In genomic region chr5:35919191-35919590, GRCh38 we compare ENCODE assay signal across 16 cellular contexts. TPM values are rescaled to one million over a fixed set of nuclear protein-coding genes. Genes with fewer than 3 reads are reported as not detected.
A peak's percentile ranks its signal among the peaks of the same experiment; 100 is the strongest.
DNase-seq lines count a peak whose midpoint lies in the region; ATAC-seq and TF ChIP-seq lines count a peak whose summit lies in the region.
"Had no signal": no experiment of that assay in that cellular context is flagged by ENCODE, and none has a peak within 500 bp of the region (broad histone marks: within the 10 kb centered on the region; RNA-seq: fewer than 3 reads in every experiment).

No MANE protein-coding gene starts in this region.

- peaks cover 40% of the 10 kb centered on the region for H3K9me3 Mint-ChIP-seq in T-helper 1 cell treated with Interleukin-12 subunit alpha and Interleukin-12 subunit beta and Interleukin-4 antibody, amounts not matched to agents 30 μg/mL and 1 μg/mL, for 36 hours
- peaks cover 6% of the 10 kb centered on the region for H3K9me3 Mint-ChIP-seq in stimulated activated memory B cell treated with anti-CD40 and anti-IgM and Interleukin-4, amounts not matched to agents 10 μg/mL and 1 μg/mL and 100 μg/mL, for 72 hours
- peaks cover 26% of the 10 kb centered on the region for H3K9me3 Mint-ChIP-seq in activated naive CD4-positive, alpha-beta T cell treated with anti-CD3 and anti-CD28 coated beads, Interleukin-2, amount 10 ng/mL, durations not matched to agents 7 days and 5 days

- intact Hi-C loops in prostate gland (cut with DNase I): no loop called here

- H3K4me3 ChIP-seq in prostate gland: no peak overlapping the region
- H3K4me3 ChIP-seq: body of pancreas, K562, left lung, pancreas had no signal

- H3K4me1 Mint-ChIP-seq in T-helper 1 cell treated with Interleukin-12 subunit alpha and Interleukin-12 subunit beta and Interleukin-4 antibody, amounts not matched to agents 30 μg/mL and 1 μg/mL, for 36 hours (ENCODE audit: low read depth): peaks cover 21% of the 10 kb centered on the region
- H3K4me1 Mint-ChIP-seq in stimulated activated memory B cell treated with anti-CD40 and anti-IgM and Interleukin-4, amounts not matched to agents 10 μg/mL and 1 μg/mL and 100 μg/mL, for 72 hours: no peaks in the 10 kb centered on the region
- peaks cover 28% of the 10 kb centered on the region for H3K4me1 Mint-ChIP-seq in activated naive CD4-positive, alpha-beta T cell treated with anti-CD3 and anti-CD28 coated beads, Interleukin-2, amount 10 ng/mL, durations not matched to agents 7 days and 5 days

- WGBS in prostate gland: 50% methylated on average over 4 of the region's 4 CpGs

- H3K27me3 ChIP-seq in prostate gland (replicated peaks; ENCODE audit: insufficient read depth): no peaks in the 10 kb centered on the region
- H3K27me3 ChIP-seq: body of pancreas, pancreas had no signal

- H3K27me3 Mint-ChIP-seq in T-helper 1 cell treated with Interleukin-12 subunit alpha and Interleukin-12 subunit beta and Interleukin-4 antibody, amounts not matched to agents 30 μg/mL and 1 μg/mL, for 36 hours (ENCODE audit: low read depth): no peaks in the 10 kb centered on the region
- H3K27me3 Mint-ChIP-seq in stimulated activated memory B cell treated with anti-CD40 and anti-IgM and Interleukin-4, amounts not matched to agents 10 μg/mL and 1 μg/mL and 100 μg/mL, for 72 hours: peaks cover 10% of the 10 kb centered on the region
- no peaks in the 10 kb centered on the region for H3K27me3 Mint-ChIP-seq in activated naive CD4-positive, alpha-beta T cell treated with anti-CD3 and anti-CD28 coated beads, Interleukin-2, amount 10 ng/mL, durations not matched to agents 7 days and 5 days

- H3K9me3 ChIP-seq in prostate gland: no peaks in the 10 kb centered on the region
- H3K9me3 ChIP-seq: pancreas had no signal

- DNase-seq in A172 (ENCODE audit: low spot score) (peak; percentile 91), EH (ENCODE audit: low read depth) (peak; percentile 97), fibroblast of the conjunctiva (ENCODE audit: low read depth) (peak; percentile 69), inferior parietal cortex (ENCODE audit: extremely low spot score) (no peak), prostate gland (ENCODE audit: low spot score) (no peak)
- no peak for DNase-seq in activated naive CD4-positive, alpha-beta T cell treated with anti-CD3 and anti-CD28 coated beads, Interleukin-2, amount 10 ng/mL, durations not matched to agents 7 days and 5 days
- DNase-seq: left lung, NCI-H446 treated with DMSO at 0.1 percent for 48 hours, pancreas, SHP77 treated with DMSO at 0.1 percent for 48 hours had no signal

- ATAC-seq in stimulated activated memory B cell treated with anti-CD40 and anti-IgM and Interleukin-4, amounts not matched to agents 10 μg/mL and 1 μg/mL and 100 μg/mL, for 72 hours: no peak
- ATAC-seq: body of pancreas, esophagus mucosa, K562, left lung, pancreas had no signal

- H3K27ac Mint-ChIP-seq in T-helper 1 cell treated with Interleukin-12 subunit alpha and Interleukin-12 subunit beta and Interleukin-4 antibody, amounts not matched to agents 30 μg/mL and 1 μg/mL, for 36 hours: peak overlapping the region; percentile 46
- H3K27ac Mint-ChIP-seq in stimulated activated memory B cell treated with anti-CD40 and anti-IgM and Interleukin-4, amounts not matched to agents 10 μg/mL and 1 μg/mL and 100 μg/mL, for 72 hours: no peak overlapping the region
- H3K27ac Mint-ChIP-seq in activated naive CD4-positive, alpha-beta T cell treated with anti-CD3 and anti-CD28 coated beads, Interleukin-2, amount 10 ng/mL, durations not matched to agents 7 days and 5 days: no peak overlapping the region

- TF ChIP-seq CTCF in prostate gland (IDR thresholded peaks at IDR 0.05): no peak

- H3K4me3 Mint-ChIP-seq in T-helper 1 cell treated with Interleukin-12 subunit alpha and Interleukin-12 subunit beta and Interleukin-4 antibody, amounts not matched to agents 30 μg/mL and 1 μg/mL, for 36 hours: no peak overlapping the region
- no peak overlapping the region for H3K4me3 Mint-ChIP-seq in stimulated activated memory B cell treated with anti-CD40 and anti-IgM and Interleukin-4, amounts not matched to agents 10 μg/mL and 1 μg/mL and 100 μg/mL, for 72 hours
- H3K4me3 Mint-ChIP-seq in activated naive CD4-positive, alpha-beta T cell treated with anti-CD3 and anti-CD28 coated beads, Interleukin-2, amount 10 ng/mL, durations not matched to agents 7 days and 5 days: no peak overlapping the region

- peaks cover 18% of the 10 kb centered on the region for H3K36me3 Mint-ChIP-seq in T-helper 1 cell treated with Interleukin-12 subunit alpha and Interleukin-12 subunit beta and Interleukin-4 antibody, amounts not matched to agents 30 μg/mL and 1 μg/mL, for 36 hours (ENCODE audit: low read depth)
- no peaks in the 10 kb centered on the region for H3K36me3 Mint-ChIP-seq in stimulated activated memory B cell treated with anti-CD40 and anti-IgM and Interleukin-4, amounts not matched to agents 10 μg/mL and 1 μg/mL and 100 μg/mL, for 72 hours
- peaks cover 18% of the 10 kb centered on the region for H3K36me3 Mint-ChIP-seq in activated naive CD4-positive, alpha-beta T cell treated with anti-CD3 and anti-CD28 coated beads, Interleukin-2, amount 10 ng/mL, durations not matched to agents 7 days and 5 days

- no peak overlapping the region for H3K27ac ChIP-seq in prostate gland
- H3K27ac ChIP-seq: body of pancreas, left lung, pancreas had no signal

- CTCF ChIA-PET in activated naive CD4-positive, alpha-beta T cell treated with anti-CD3 and anti-CD28 coated beads, Interleukin-2, amount 10 ng/mL, durations not matched to agents 7 days and 5 days (lab: Charles Lee): interaction anchor here (0.9 to 9.1 kb wide), 3 partner anchors 106 to 141 kb away, joined by 3 to 141 read pairs (median 5); no protein-coding TSS in a partner anchor

- no peaks in the 10 kb centered on the region for H3K4me1 ChIP-seq in prostate gland (replicated peaks)
- H3K4me1 ChIP-seq: body of pancreas, pancreas had no signal

- no peak for TF ChIP-seq POLR2A in prostate gland (IDR thresholded peaks at IDR 0.05)

- no peaks in the 10 kb centered on the region for H3K36me3 ChIP-seq in prostate gland
- H3K36me3 ChIP-seq: left lung, pancreas had no signal

RNA-seq across cellular contexts. Expression of gene CAPSL, which starts 19.2 kb away (rescaled TPM):
- total RNA-seq in A172 (2014; rRNA removed; shearing (Covaris generic)): 3.4 and 5.1 TPM in 2 replicates
- total RNA-seq in prostate gland: not detected
- total RNA-seq: body of pancreas, esophagus mucosa, K562, pancreas, urinary bladder had no signal

Comparison
In these comparisons a context has a peak if more than half of its experiments do, and no peak if none do; other contexts are left out.
1. DNase-seq: peak in A172 (single experiment), EH (single experiment) and fibroblast of the conjunctiva (single experiment); none in inferior parietal cortex (single experiment), prostate gland (single experiment) and activated naive CD4-positive, alpha-beta T cell treated with anti-CD3 and anti-CD28 coated beads, Interleukin-2, amount 10 ng/mL, durations not matched to agents 7 days and 5 days (single experiment).